In genomic region chr6:97282726-97283617, GRCh38 we compare ENCODE assay signal across 1 cellular context.
TF ChIP-seq lines count a peak whose summit lies in the region.

A gene with protein sequence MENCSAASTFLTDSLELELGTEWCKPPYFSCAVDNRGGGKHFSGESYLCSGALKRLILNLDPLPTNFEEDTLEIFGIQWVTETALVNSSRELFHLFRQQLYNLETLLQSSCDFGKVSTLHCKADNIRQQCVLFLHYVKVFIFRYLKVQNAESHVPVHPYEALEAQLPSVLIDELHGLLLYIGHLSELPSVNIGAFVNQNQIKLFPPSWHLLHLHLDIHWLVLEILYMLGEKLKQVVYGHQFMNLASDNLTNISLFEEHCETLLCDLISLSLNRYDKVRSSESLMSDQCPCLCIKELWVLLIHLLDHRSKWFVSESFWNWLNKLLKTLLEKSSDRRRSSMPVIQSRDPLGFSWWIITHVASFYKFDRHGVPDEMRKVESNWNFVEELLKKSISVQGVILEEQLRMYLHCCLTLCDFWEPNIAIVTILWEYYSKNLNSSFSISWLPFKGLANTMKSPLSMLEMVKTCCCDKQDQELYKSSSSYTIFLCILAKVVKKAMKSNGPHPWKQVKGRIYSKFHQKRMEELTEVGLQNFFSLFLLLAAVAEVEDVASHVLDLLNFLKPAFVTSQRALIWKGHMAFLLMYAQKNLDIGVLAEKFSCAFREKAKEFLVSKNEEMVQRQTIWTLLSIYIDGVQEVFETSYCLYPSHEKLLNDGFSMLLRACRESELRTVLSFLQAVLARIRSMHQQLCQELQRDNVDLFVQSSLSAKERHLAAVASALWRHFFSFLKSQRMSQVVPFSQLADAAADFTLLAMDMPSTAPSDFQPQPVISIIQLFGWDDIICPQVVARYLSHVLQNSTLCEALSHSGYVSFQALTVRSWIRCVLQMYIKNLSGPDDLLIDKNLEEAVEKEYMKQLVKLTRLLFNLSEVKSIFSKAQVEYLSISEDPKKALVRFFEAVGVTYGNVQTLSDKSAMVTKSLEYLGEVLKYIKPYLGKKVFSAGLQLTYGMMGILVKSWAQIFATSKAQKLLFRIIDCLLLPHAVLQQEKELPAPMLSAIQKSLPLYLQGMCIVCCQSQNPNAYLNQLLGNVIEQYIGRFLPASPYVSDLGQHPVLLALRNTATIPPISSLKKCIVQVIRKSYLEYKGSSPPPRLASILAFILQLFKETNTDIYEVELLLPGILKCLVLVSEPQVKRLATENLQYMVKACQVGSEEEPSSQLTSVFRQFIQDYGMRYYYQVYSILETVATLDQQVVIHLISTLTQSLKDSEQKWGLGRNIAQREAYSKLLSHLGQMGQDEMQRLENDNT (minus strand): TSS chr6:97283216. CDS start chr6:97282477, 739 bp downstream.

TF ChIP-seq in WTC11, 78 proteins besides CTCF, POLR2A, EP300 and RAD21 (continued from another document):
- TF ChIP-seq, protein P1, sequence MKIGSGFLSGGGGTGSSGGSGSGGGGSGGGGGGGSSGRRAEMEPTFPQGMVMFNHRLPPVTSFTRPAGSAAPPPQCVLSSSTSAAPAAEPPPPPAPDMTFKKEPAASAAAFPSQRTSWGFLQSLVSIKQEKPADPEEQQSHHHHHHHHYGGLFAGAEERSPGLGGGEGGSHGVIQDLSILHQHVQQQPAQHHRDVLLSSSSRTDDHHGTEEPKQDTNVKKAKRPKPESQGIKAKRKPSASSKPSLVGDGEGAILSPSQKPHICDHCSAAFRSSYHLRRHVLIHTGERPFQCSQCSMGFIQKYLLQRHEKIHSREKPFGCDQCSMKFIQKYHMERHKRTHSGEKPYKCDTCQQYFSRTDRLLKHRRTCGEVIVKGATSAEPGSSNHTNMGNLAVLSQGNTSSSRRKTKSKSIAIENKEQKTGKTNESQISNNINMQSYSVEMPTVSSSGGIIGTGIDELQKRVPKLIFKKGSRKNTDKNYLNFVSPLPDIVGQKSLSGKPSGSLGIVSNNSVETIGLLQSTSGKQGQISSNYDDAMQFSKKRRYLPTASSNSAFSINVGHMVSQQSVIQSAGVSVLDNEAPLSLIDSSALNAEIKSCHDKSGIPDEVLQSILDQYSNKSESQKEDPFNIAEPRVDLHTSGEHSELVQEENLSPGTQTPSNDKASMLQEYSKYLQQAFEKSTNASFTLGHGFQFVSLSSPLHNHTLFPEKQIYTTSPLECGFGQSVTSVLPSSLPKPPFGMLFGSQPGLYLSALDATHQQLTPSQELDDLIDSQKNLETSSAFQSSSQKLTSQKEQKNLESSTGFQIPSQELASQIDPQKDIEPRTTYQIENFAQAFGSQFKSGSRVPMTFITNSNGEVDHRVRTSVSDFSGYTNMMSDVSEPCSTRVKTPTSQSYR (CRISPR knock-in tag; IDR thresholded peaks at IDR 0.05): peak; percentile 47; the same call in 1 of the 2 replicates
- TF ChIP-seq, protein P2, sequence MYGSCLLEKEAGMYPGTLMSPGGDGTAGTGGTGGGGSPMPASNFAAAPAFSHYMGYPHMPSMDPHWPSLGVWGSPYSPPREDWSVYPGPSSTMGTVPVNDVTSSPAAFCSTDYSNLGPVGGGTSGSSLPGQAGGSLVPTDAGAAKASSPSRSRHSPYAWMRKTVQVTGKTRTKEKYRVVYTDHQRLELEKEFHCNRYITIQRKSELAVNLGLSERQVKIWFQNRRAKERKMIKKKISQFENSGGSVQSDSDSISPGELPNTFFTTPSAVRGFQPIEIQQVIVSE (CRISPR knock-in tag; IDR thresholded peaks at IDR 0.05; ENCODE audit: borderline replicate concordance): no peak
- TF ChIP-seq IRF1 (CRISPR knock-in tag; IDR thresholded peaks at IDR 0.05): no peak
